In genomic region chr2:143158500-143159262, GRCh38 we compare ENCODE assay signal across 12 cellular contexts. TPM values are rescaled to one million over a fixed set of nuclear protein-coding genes. Genes with fewer than 3 reads are reported as not detected.
DNase-seq lines count a peak whose midpoint lies in the region; ATAC-seq, FAIRE-seq and TF ChIP-seq lines count a peak whose summit lies in the region.
"Had no signal": no experiment of that assay in that cellular context is flagged by ENCODE, and none has a peak within 500 bp of the region (broad histone marks: within the 10 kb centered on the region; RNA-seq: fewer than 3 reads in every experiment).

No MANE protein-coding gene starts in this region.

- no peak for TF ChIP-seq CTCF in mucosa of descending colon (IDR thresholded peaks at IDR 0.05)
- no peak for TF ChIP-seq CTCF in GM10266 (IDR thresholded peaks at IDR 0.05; ENCODE audit: control insufficient read depth, insufficient read depth, low read depth, missing control alignments)

- peak overlapping the region; percentile 54 for H3K4me2 ChIP-seq in Karpas-422 (ENCODE audit: low read depth, low read length, poor library complexity, severe bottlenecking)

- H3K27ac ChIP-seq in Karpas-422 (ENCODE audit: low read length) = peak overlapping the region; percentile 37

- ATAC-seq in GM21367 (IDR thresholded peaks at IDR 0.05; ENCODE audit: unreplicated experiment) (peak; percentile 45), mucosa of descending colon (peak; percentile 28), GM21786 (IDR thresholded peaks at IDR 0.05; ENCODE audit: unreplicated experiment) (no peak)
- ATAC-seq: activated CD4-positive, CD25-positive, alpha-beta regulatory T cell treated with anti-CD3 and anti-CD28 coated beads, Interleukin-2, amount 50 U/mL, for 24 hours had no signal

- H3K9me3 ChIP-seq in Karpas-422 (ENCODE audit: low read length) (no peaks in the 10 kb centered on the region), mucosa of descending colon (no peaks in the 10 kb centered on the region)

- FAIRE-seq in GM12891 (lab: Jason Lieb, UNC) = peak; percentile 90

- H3K27me3 ChIP-seq in Karpas-422 (ENCODE audit: low read length) = no peaks in the 10 kb centered on the region

- no peak for TF ChIP-seq POLR2A in GM12891 (IDR thresholded peaks at IDR 0.05; ENCODE audit: low read depth, low read length)

- no peak overlapping the region for H2AFZ ChIP-seq in Karpas-422 (ENCODE audit: low read length)

- H3K4me3 ChIP-seq in Karpas-422 (ENCODE audit: low read length) (0 out of 2 replicates have a peak overlapping the region, but pooled peaks have one; percentile 19), mucosa of descending colon (no peak overlapping the region)

- H3K79me2 ChIP-seq in Karpas-422 (ENCODE audit: low read length) = peaks cover 70% of the 10 kb centered on the region

- no peaks in the 10 kb centered on the region for H4K20me1 ChIP-seq in Karpas-422 (ENCODE audit: insufficient read depth, low read depth, low read length)

- DNase-seq in GM12891 (ENCODE audit: insufficient read length, low spot score) (no peak), Karpas-422 (no peak), mucosa of descending colon (no peak), NCI-H1436 (lab: John Stamatoyannopoulos, UW) (no peak), GM10266 (ENCODE audit: extremely low spot score) (no peak)
- DNase-seq: activated naive CD4-positive, alpha-beta T cell treated with anti-CD3 and anti-CD28 coated beads, Interleukin-2, amount 50 U/mL, for 16 hours; NCI-H1092 treated with DMSO at 0.1 percent for 48 hours; NCI-H526 treated with DMSO at 0.1 percent for 48 hours had no signal

- no peaks in the 10 kb centered on the region for H3K9me2 ChIP-seq in Karpas-422 (replicated peaks; ENCODE audit: insufficient read depth, low read length)

- H3K4me1 ChIP-seq in Karpas-422 (ENCODE audit: low read length) (peaks cover 89% of the 10 kb centered on the region), mucosa of descending colon (ENCODE audit: low read depth) (no peaks in the 10 kb centered on the region)

- intact Hi-C loops in mucosa of descending colon (cut with DNase I, micrococcal nuclease) = no loop called here

- peak overlapping the region; percentile 3; the same call in 1 of the 2 replicates for H3K9ac ChIP-seq in Karpas-422 (ENCODE audit: low read length)

- H3K36me3 ChIP-seq in Karpas-422 (ENCODE audit: insufficient read depth, low read length) (no peaks in the 10 kb centered on the region; the same call in 1 of the 2 replicates), mucosa of descending colon (ENCODE audit: low read depth) (no peaks in the 10 kb centered on the region)

TF ChIP-seq in GM12891, 5 proteins besides CTCF, POLR2A, EP300 and RAD21:
- TF ChIP-seq TAF1 (IDR thresholded peaks at IDR 0.05; ENCODE audit: low read depth, low read length) (no peak), PAX5 (IDR thresholded peaks at IDR 0.05; ENCODE audit: insufficient read depth, low read length, severe bottlenecking) (no peak), POU2F2 (IDR thresholded peaks at IDR 0.05; ENCODE audit: low read depth, low read length) (no peak), POLR2AphosphoS5 (IDR thresholded peaks at IDR 0.05; ENCODE audit: low read depth, low read length) (no peak), SPI1 (IDR thresholded peaks at IDR 0.05; ENCODE audit: low read depth, low read length) (peak; percentile 61; the same call in 1 of the 2 replicates)

RNA-seq across cellular contexts. Expression of gene ARHGAP15, which starts 29.5 kb away (rescaled TPM):
- 56.8 TPM for polyA plus RNA-seq in GM12891 (2012; ENCODE audit: low read depth, missing spikeins)
- 65.6 and 82.8 TPM in 2 replicates for total RNA-seq in Karpas-422 (2014; rRNA removed; shearing (Covaris generic); ENCODE audit: low replicate concordance)
- 1 to 10 TPM; 5.3 to 8.2 (median 5.8) TPM for total RNA-seq in mucosa of descending colon
- total RNA-seq: HT1080 had no signal
